8 cellular contexts compared by ENCODE assay signal in the genomic region with DNA sequence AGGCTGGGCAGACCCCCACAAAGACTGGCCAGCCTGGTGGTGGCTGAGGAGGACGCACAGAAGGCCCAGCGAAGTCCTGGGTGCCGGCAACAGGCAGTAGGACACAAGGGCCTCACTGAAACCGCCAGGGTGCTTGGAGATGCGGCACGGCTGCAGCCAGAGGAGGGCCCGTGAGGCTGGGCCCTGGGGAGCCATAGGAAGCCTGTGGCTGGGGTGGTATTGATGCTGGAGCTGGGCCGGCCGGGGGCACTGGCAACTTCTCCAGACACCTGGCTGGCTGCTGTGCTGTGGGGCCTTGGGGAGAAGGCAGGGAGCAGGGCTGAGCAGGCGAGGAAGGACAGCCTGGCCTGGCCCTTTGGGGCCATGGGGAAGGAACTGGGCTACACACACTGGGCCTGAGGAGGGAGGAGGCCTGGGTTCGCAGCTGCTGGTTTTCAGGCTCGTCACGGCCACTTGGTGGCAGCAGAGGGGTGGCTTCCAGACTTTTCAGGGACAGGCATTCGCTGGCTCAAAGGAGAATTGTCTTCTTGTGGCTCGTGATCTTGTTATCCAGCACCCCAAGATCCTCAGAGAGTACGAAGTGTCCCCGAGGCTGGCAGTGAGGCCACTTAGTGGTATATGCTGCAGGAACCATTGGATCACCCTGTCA. TPM values are rescaled to one million over a fixed set of nuclear protein-coding genes. Genes with fewer than 3 reads are reported as not detected.
DNase-seq lines count a peak whose midpoint lies in the region; ATAC-seq, FAIRE-seq and TF ChIP-seq lines count a peak whose summit lies in the region.

No MANE protein-coding gene starts in this region.

- H3K4me1 Mint-ChIP-seq in Caco-2 (ENCODE audit: low read depth, unreplicated experiment) (no peaks in the 10 kb centered on the region), HFFc6 (ENCODE audit: low read depth) (peaks cover 11% of the 10 kb centered on the region)
- H3K4me1 Mint-ChIP-seq in activated T-helper 2 cell treated with anti-CD3 and anti-CD28 coated beads, Interferon-gamma antibody, Interleukin-2, Interleukin-4, amounts not matched to agents 10 μg/mL and 5 μg/mL and 100 μg/mL, durations not matched to agents 14 hours and 24 hours and 36 hours (ENCODE audit: low read depth), result no peaks in the 10 kb centered on the region

- H3K4me3 Mint-ChIP-seq in Caco-2 (ENCODE audit: unreplicated experiment) (no peak overlapping the region), HFFc6 (no peak overlapping the region)
- H3K4me3 Mint-ChIP-seq in activated T-helper 2 cell treated with anti-CD3 and anti-CD28 coated beads, Interferon-gamma antibody, Interleukin-2, Interleukin-4, amounts not matched to agents 10 μg/mL and 5 μg/mL and 100 μg/mL, durations not matched to agents 14 hours and 24 hours and 36 hours (ENCODE audit: low read depth), result no peak overlapping the region

- H3K4me1 ChIP-seq in Caco-2, result no peaks in the 10 kb centered on the region
- no peaks in the 10 kb centered on the region for H3K4me1 ChIP-seq in ovary (ENCODE audit: insufficient read depth)
- H3K4me1 ChIP-seq in upper lobe of right lung, result no peaks in the 10 kb centered on the region

- BruUV-seq in Caco-2 (replicated peaks; lab: Mats Ljungman, UMichigan), result no TSS peak

- CTCF ChIA-PET in Caco-2 (lab: Charles Lee), result interaction anchor here (0.6 to 1.8 kb wide), 8 partner anchors 10 to 169 kb away, joined by 3 to 6 read pairs (median 3); partner anchors contain the start of gene DUSP9

- no peak overlapping the region for H3K27ac Mint-ChIP-seq in Caco-2 (ENCODE audit: unreplicated experiment)
- H3K27ac Mint-ChIP-seq in HFFc6, result no peak overlapping the region
- H3K27ac Mint-ChIP-seq in activated T-helper 2 cell treated with anti-CD3 and anti-CD28 coated beads, Interferon-gamma antibody, Interleukin-2, Interleukin-4, amounts not matched to agents 10 μg/mL and 5 μg/mL and 100 μg/mL, durations not matched to agents 14 hours and 24 hours and 36 hours, result no peak overlapping the region

- H3K27me3 Mint-ChIP-seq in Caco-2 (ENCODE audit: insufficient read depth, unreplicated experiment) (peaks cover 2% of the 10 kb centered on the region), HFFc6 (ENCODE audit: insufficient read depth) (peaks cover 8% of the 10 kb centered on the region)
- H3K27me3 Mint-ChIP-seq in activated T-helper 2 cell treated with anti-CD3 and anti-CD28 coated beads, Interferon-gamma antibody, Interleukin-2, Interleukin-4, amounts not matched to agents 10 μg/mL and 5 μg/mL and 100 μg/mL, durations not matched to agents 14 hours and 24 hours and 36 hours (ENCODE audit: low read depth), result no peaks in the 10 kb centered on the region

- TF ChIP-seq POLR2A in ovary (IDR thresholded peaks at IDR 0.05), result no peak

- no peaks in the 10 kb centered on the region for H3K9me3 Mint-ChIP-seq in Caco-2 (ENCODE audit: unreplicated experiment)
- H3K9me3 Mint-ChIP-seq in HFFc6, result no peaks in the 10 kb centered on the region
- no peaks in the 10 kb centered on the region for H3K9me3 Mint-ChIP-seq in activated T-helper 2 cell treated with anti-CD3 and anti-CD28 coated beads, Interferon-gamma antibody, Interleukin-2, Interleukin-4, amounts not matched to agents 10 μg/mL and 5 μg/mL and 100 μg/mL, durations not matched to agents 14 hours and 24 hours and 36 hours

- WGBS in ovary, 3 donors, result 38 to 50% (median 45%) methylated on average over 17 of the region's 17 CpGs

- no peaks in the 10 kb centered on the region for H3K9me3 ChIP-seq in Caco-2
- H3K9me3 ChIP-seq in ovary, result no peaks in the 10 kb centered on the region
- no peaks in the 10 kb centered on the region for H3K9me3 ChIP-seq in upper lobe of right lung

- peak; percentile 86 for ATAC-seq in upper lobe of right lung

- TF ChIP-seq EP300 in ovary (IDR thresholded peaks at IDR 0.05), result no peak

- FAIRE-seq in RCC 7860 (lab: Jason Lieb, UNC), result no peak

- peak; percentile 68 to 72 for DNase-seq in Caco-2
- peak; percentile 47 for DNase-seq in HFFc6
- DNase-seq in RPMI8226, result peak; percentile 64
- DNase-seq in activated T-helper 2 cell treated with anti-CD3 and anti-CD28 coated beads, Interferon-gamma antibody, Interleukin-2, Interleukin-4, amounts not matched to agents 10 μg/mL and 5 μg/mL and 100 μg/mL, durations not matched to agents 14 hours and 24 hours and 36 hours (ENCODE audit: low spot score), result peak; percentile 37
- DNase-seq in foreskin fibroblast, result peak; percentile 34 to 73
- peak; percentile 48 to 77 (median 60) for DNase-seq in ovary
- DNase-seq in upper lobe of right lung, result peak; percentile 73
- no peak for DNase-seq in RCC 7860 (ENCODE audit: low spot score)

- H3K27me3 ChIP-seq in Caco-2 (replicated peaks; ENCODE audit: control insufficient read depth, insufficient read depth, low read length) (no peaks in the 10 kb centered on the region), ovary (no peaks in the 10 kb centered on the region), upper lobe of right lung (no peaks in the 10 kb centered on the region)

- POLR2A ChIA-PET in Caco-2 (lab: Charles Lee), result no interaction called here

- no peaks in the 10 kb centered on the region for H3K36me3 ChIP-seq in Caco-2 (ENCODE audit: control insufficient read depth, insufficient read depth, low read length)
- no peaks in the 10 kb centered on the region for H3K36me3 ChIP-seq in ovary
- H3K36me3 ChIP-seq in upper lobe of right lung, result no peaks in the 10 kb centered on the region

- intact Hi-C loops in Caco-2 (cut with micrococcal nuclease; ENCODE audit: unreplicated experiment), result loop anchor here (5.0 kb wide), 1 partner anchor 43 kb away; the partner anchor contains the start of gene CCNQ
- intact Hi-C loops in activated T-helper 2 cell treated with anti-CD3 and anti-CD28 coated beads, Interferon-gamma antibody, Interleukin-2, Interleukin-4, amounts not matched to agents 10 μg/mL and 5 μg/mL and 100 μg/mL, durations not matched to agents 14 hours and 24 hours and 36 hours (cut with micrococcal nuclease), result loop anchor here (1.0 kb wide), 1 partner anchor 114 kb away; no protein-coding TSS in a partner anchor
- intact Hi-C loops in ovary (cut with DNase I), result loop anchor here in 2 of 4 donors (5.0 to 10.0 kb wide), 2 partner anchors 110 to 113 kb away; no protein-coding TSS in a partner anchor
- intact Hi-C loops in upper lobe of right lung (cut with DNase I), result no loop called here

- H3K4me3 ChIP-seq in Caco-2 (ENCODE audit: low read depth, low read length) (no peak overlapping the region), foreskin fibroblast (ENCODE audit: low read depth in 1 of 2, low read length in 2 of 2) (no peak overlapping the region), ovary (no peak overlapping the region), upper lobe of right lung (no peak overlapping the region)

- no peaks in the 10 kb centered on the region for H3K36me3 Mint-ChIP-seq in Caco-2 (ENCODE audit: insufficient read depth, unreplicated experiment)
- no peaks in the 10 kb centered on the region for H3K36me3 Mint-ChIP-seq in HFFc6 (ENCODE audit: low read depth)
- H3K36me3 Mint-ChIP-seq in activated T-helper 2 cell treated with anti-CD3 and anti-CD28 coated beads, Interferon-gamma antibody, Interleukin-2, Interleukin-4, amounts not matched to agents 10 μg/mL and 5 μg/mL and 100 μg/mL, durations not matched to agents 14 hours and 24 hours and 36 hours (ENCODE audit: low read depth), result no peaks in the 10 kb centered on the region

- no peak overlapping the region for H3K27ac ChIP-seq in ovary
- H3K27ac ChIP-seq in upper lobe of right lung, result no peak overlapping the region

- TF ChIP-seq CTCF in Caco-2 (IDR thresholded peaks at IDR 0.05; ENCODE audit: insufficient read depth in 1 of 2, low read depth in 1 of 2, low read length in 1 of 2, severe bottlenecking in 1 of 2, unreplicated experiment in 1 of 2) (peak; percentile 65 to 78), HFFc6 (IDR thresholded peaks at IDR 0.05) (peak; percentile 75), foreskin fibroblast (IDR thresholded peaks at IDR 0.05; ENCODE audit: low read depth, low read length) (peak; percentile 65), ovary (IDR thresholded peaks at IDR 0.05) (peak in 2 of 3 donors; percentile 23 to 41), upper lobe of right lung (IDR thresholded peaks at IDR 0.05) (peak; percentile 55)

RNA-seq across cellular contexts. Expression of gene ATP2B3, which starts 37.2 kb away (rescaled TPM):
- total RNA-seq in Caco-2 (2022), result not detected in 2 replicates
- total RNA-seq in HFFc6 (2021; fragmentation: NEBNext Ultra II Directional; extraction: Animal tissue kit (Norgen Biotek cat#: 25700)), result not detected
- total RNA-seq in activated T-helper 2 cell treated with anti-CD3 and anti-CD28 coated beads, Interferon-gamma antibody, Interleukin-2, Interleukin-4, amounts not matched to agents 10 μg/mL and 5 μg/mL and 100 μg/mL, durations not matched to agents 14 hours and 24 hours and 36 hours, result not detected in 2 replicates
- total RNA-seq in ovary, result 1 to 10 TPM in 1 of 7 donors, under 1 TPM in 2, not detected in 4; 0.23 to 1.6 (median 0.27) TPM
- polyA plus RNA-seq in ovary, result under 1 TPM in 1 of 2 donors, not detected in 1; 0.01 TPM
- total RNA-seq in upper lobe of right lung, result not detected

RNA-seq across cellular contexts. Expression of gene CCNQ, which starts 44.3 kb away (rescaled TPM):
- total RNA-seq in Caco-2 (2022) (23.8 and 26.3 TPM in 2 replicates), ovary (10 to 100 TPM; 15.5 to 20.0 (median 19.3) TPM), upper lobe of right lung (18.9 TPM)
- total RNA-seq in HFFc6 (2021; fragmentation: NEBNext Ultra II Directional; extraction: Animal tissue kit (Norgen Biotek cat#: 25700)), result 10 to 100 TPM; 25.7 to 31.9 (median 29.6) TPM
- 23.6 and 25.3 TPM in 2 replicates for total RNA-seq in activated T-helper 2 cell treated with anti-CD3 and anti-CD28 coated beads, Interferon-gamma antibody, Interleukin-2, Interleukin-4, amounts not matched to agents 10 μg/mL and 5 μg/mL and 100 μg/mL, durations not matched to agents 14 hours and 24 hours and 36 hours
- 10 to 100 TPM; 16.8 to 23.8 TPM for polyA plus RNA-seq in ovary

RNA-seq across cellular contexts. Expression of gene BGN, which starts 59.9 kb away (rescaled TPM):
- total RNA-seq in Caco-2 (2022), result 9.0 and 9.9 TPM in 2 replicates
- total RNA-seq in HFFc6 (2021; fragmentation: NEBNext Ultra II Directional; extraction: Animal tissue kit (Norgen Biotek cat#: 25700)), result 100 to 1,000 TPM; 324 to 382 (median 367) TPM
- not detected in 2 replicates for total RNA-seq in activated T-helper 2 cell treated with anti-CD3 and anti-CD28 coated beads, Interferon-gamma antibody, Interleukin-2, Interleukin-4, amounts not matched to agents 10 μg/mL and 5 μg/mL and 100 μg/mL, durations not matched to agents 14 hours and 24 hours and 36 hours
- total RNA-seq in ovary, result 10 to 100 TPM; 10.0 to 72.3 (median 31.2) TPM
- 10 to 100 TPM; 81.6 to 81.7 TPM for polyA plus RNA-seq in ovary
- total RNA-seq in upper lobe of right lung, result 205 TPM

Comparison
In these comparisons a context has a peak if more than half of its experiments do, and no peak if none do; other contexts are left out.
1. RNA of gene BGN, which starts 59.9 kb away (total RNA-seq): 324 to 382 TPM in HFFc6, 205 TPM in upper lobe of right lung (single experiment), 10.0 to 72.3 TPM in ovary and 9.0 to 9.9 TPM in Caco-2; not detected in activated T-helper 2 cell treated with anti-CD3 and anti-CD28 coated beads, Interferon-gamma antibody, Interleukin-2, Interleukin-4, amounts not matched to agents 10 μg/mL and 5 μg/mL and 100 μg/mL, durations not matched to agents 14 hours and 24 hours and 36 hours; every median in the first group is over 10 times any median in the second.
2. Peak in every context shown above with its lines, with median percentiles within 50 percentile points of each other: CTCF ChIP-seq.